ENCODE assay signal across 8 cellular contexts in the genomic region with DNA sequence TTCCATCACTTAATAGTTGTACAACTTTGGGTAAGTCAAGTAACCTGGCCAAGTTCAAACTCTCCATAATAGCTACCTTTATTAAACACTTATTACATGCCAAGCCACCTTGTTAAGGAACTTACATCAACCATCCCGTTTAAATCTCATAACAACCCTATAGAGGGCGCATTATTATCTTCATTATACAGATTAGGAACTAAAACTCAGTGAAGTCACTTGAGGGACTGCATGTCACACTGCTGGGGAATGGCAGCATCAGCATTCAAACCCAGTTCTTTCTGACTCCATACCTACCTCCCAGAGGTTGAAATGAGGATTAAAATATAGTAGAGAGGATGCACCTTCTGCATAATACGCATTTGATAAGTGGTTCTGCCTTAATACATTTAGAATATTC. TPM values are rescaled to one million over a fixed set of nuclear protein-coding genes. Genes with fewer than 3 reads are reported as not detected.
DNase-seq lines count a peak whose midpoint lies in the region; ATAC-seq lines count a peak whose summit lies in the region.

No MANE protein-coding gene starts in this region.

- no peak overlapping the region for H3K4me2 ChIP-seq in GM23248 (ENCODE audit: unreplicated experiment)

- ATAC-seq in left ventricle myocardium superior (peak; percentile 59), HG03045 (IDR thresholded peaks at IDR 0.05; ENCODE audit: unreplicated experiment) (no peak)

- in situ Hi-C loops in GM23248 (cut with MboI) = no loop called here
- in situ Hi-C loops in SK-MEL-5 (cut with HindIII; ENCODE audit: low pct_unique_long_range_greater_than_20kb, low sequenced_read_pairs) = no loop called here

- H3K4me3 ChIP-seq in GM23248 = no peak overlapping the region

- no peak overlapping the region for H2AFZ ChIP-seq in GM23248

- H3K27me3 ChIP-seq in GM23248 (replicated peaks; ENCODE audit: insufficient read depth) = peaks cover 51% of the 10 kb centered on the region

- no peak overlapping the region for H3K9ac ChIP-seq in GM23248

- intact Hi-C loops in left ventricle myocardium superior (cut with micrococcal nuclease) = no loop called here
- intact Hi-C loops in activated CD4-positive, alpha-beta T cell treated with anti-CD3 and anti-CD28 coated beads, Interleukin-2, amount 10 ng/mL, durations not matched to agents 24 days and 14 days (cut with micrococcal nuclease) = no loop called here

- WGBS in GM23248 (ENCODE audit: low coverage in 1 of 2, low lambda C conversion rate in 2 of 2, missing lambda C conversion rate in 2 of 2), 2 experiments = 20 to 25% methylated on average over 3 of the region's 3 CpGs

- H3K79me2 ChIP-seq in GM23248 (ENCODE audit: insufficient read depth) = no peaks in the 10 kb centered on the region

- no peak overlapping the region for H3K4me3 Mint-ChIP-seq in activated CD4-positive, alpha-beta T cell treated with anti-CD3 and anti-CD28 coated beads, Interleukin-2, amount 10 ng/mL, durations not matched to agents 24 days and 14 days

- no peaks in the 10 kb centered on the region for H4K20me1 ChIP-seq in GM23248 (ENCODE audit: insufficient read depth)

- peaks cover 46% of the 10 kb centered on the region for H3K27me3 Mint-ChIP-seq in activated CD4-positive, alpha-beta T cell treated with anti-CD3 and anti-CD28 coated beads, Interleukin-2, amount 10 ng/mL, durations not matched to agents 24 days and 14 days

- H3K4me1 ChIP-seq in GM23248 (ENCODE audit: insufficient read depth) = no peaks in the 10 kb centered on the region

- H3K9me3 Mint-ChIP-seq in activated CD4-positive, alpha-beta T cell treated with anti-CD3 and anti-CD28 coated beads, Interleukin-2, amount 10 ng/mL, durations not matched to agents 24 days and 14 days = no peaks in the 10 kb centered on the region

- no peak overlapping the region for H3K27ac Mint-ChIP-seq in activated CD4-positive, alpha-beta T cell treated with anti-CD3 and anti-CD28 coated beads, Interleukin-2, amount 10 ng/mL, durations not matched to agents 24 days and 14 days

- H3K36me3 Mint-ChIP-seq in activated CD4-positive, alpha-beta T cell treated with anti-CD3 and anti-CD28 coated beads, Interleukin-2, amount 10 ng/mL, durations not matched to agents 24 days and 14 days (ENCODE audit: low read depth) = no peaks in the 10 kb centered on the region

- H3F3A ChIP-seq in GM23248 (ENCODE audit: insufficient read depth) = no peaks in the 10 kb centered on the region

- DNase-seq in AG08395 (ENCODE audit: low spot score) = peak; percentile 33
- peak; percentile 58 for DNase-seq in GM23248
- DNase-seq in SK-MEL-5 (ENCODE audit: low read depth, low spot score) = peak; percentile 45
- no peak for DNase-seq in left ventricle myocardium superior
- no peak for DNase-seq in ureter (ENCODE audit: low spot score)
- no peak for DNase-seq in stimulated activated CD4-positive, alpha-beta T cell treated with anti-CD3 and anti-CD28 coated beads, Interleukin-2, amount 100 ng/mL, for 24 hours
- no peak for DNase-seq in activated CD4-positive, alpha-beta T cell treated with anti-CD3 and anti-CD28 coated beads, Interleukin-2, amount 10 ng/mL, durations not matched to agents 24 days and 14 days

- H3K36me3 ChIP-seq in GM23248 (ENCODE audit: low read depth) = no peaks in the 10 kb centered on the region

- H3K9me3 ChIP-seq in GM23248 (ENCODE audit: low read depth) = no peaks in the 10 kb centered on the region

- H3K27ac ChIP-seq in GM23248 = no peak overlapping the region

- no peaks in the 10 kb centered on the region for H3K4me1 Mint-ChIP-seq in activated CD4-positive, alpha-beta T cell treated with anti-CD3 and anti-CD28 coated beads, Interleukin-2, amount 10 ng/mL, durations not matched to agents 24 days and 14 days

- H3K9me2 ChIP-seq in GM23248 (ENCODE audit: insufficient read depth) = no peaks in the 10 kb centered on the region

RNA-seq across cellular contexts. Expression of a gene that starts 47.1 kb away (rescaled TPM):
- total RNA-seq in GM23248 (2014; rRNA removed; shearing (Covaris generic)) = not detected in 2 replicates
- polyA plus RNA-seq in GM23248 (2016; fragmentation: Nextera tagmentation; extraction: Ambion mirVana) = not detected in 2 replicates
- not detected in 2 replicates for total RNA-seq in SK-MEL-5 (2014; rRNA removed; shearing (Covaris generic))
- not detected in 2 replicates for polyA plus RNA-seq in SK-MEL-5 (2015; cell fraction: cytosol; rRNA removed)
- not detected in 2 replicates for polyA plus RNA-seq in SK-MEL-5 (2015; cell fraction: nucleus; rRNA removed)
- total RNA-seq in left ventricle myocardium superior = not detected
- not detected for total RNA-seq in ureter
- 0.28 and 0.40 TPM in 2 replicates for total RNA-seq in activated CD4-positive, alpha-beta T cell treated with anti-CD3 and anti-CD28 coated beads, Interleukin-2, amount 10 ng/mL, durations not matched to agents 24 days and 14 days

RNA-seq across cellular contexts. Expression of a gene that starts 47.5 kb away (rescaled TPM):
- total RNA-seq in GM23248 (2014; rRNA removed; shearing (Covaris generic)) = 0.11 TPM in 1 of 2 replicates, not detected in the other
- not detected in 2 replicates for polyA plus RNA-seq in GM23248 (2016; fragmentation: Nextera tagmentation; extraction: Ambion mirVana)
- 0.08 TPM in 1 of 2 replicates, not detected in the other for total RNA-seq in SK-MEL-5 (2014; rRNA removed; shearing (Covaris generic))
- 0.01 TPM in 1 of 2 replicates, not detected in the other for polyA plus RNA-seq in SK-MEL-5 (2015; cell fraction: cytosol; rRNA removed)
- not detected in 2 replicates for polyA plus RNA-seq in SK-MEL-5 (2015; cell fraction: nucleus; rRNA removed)
- 0.92 TPM for total RNA-seq in left ventricle myocardium superior
- total RNA-seq in ureter = 3.6 TPM
- 1.2 and 1.3 TPM in 2 replicates for total RNA-seq in activated CD4-positive, alpha-beta T cell treated with anti-CD3 and anti-CD28 coated beads, Interleukin-2, amount 10 ng/mL, durations not matched to agents 24 days and 14 days

RNA-seq across cellular contexts. Expression of a gene that starts 57.3 kb away (rescaled TPM):
- not detected in 2 replicates for total RNA-seq in GM23248 (2014; rRNA removed; shearing (Covaris generic))
- polyA plus RNA-seq in GM23248 (2016; fragmentation: Nextera tagmentation; extraction: Ambion mirVana) = not detected in 2 replicates
- not detected in 2 replicates for total RNA-seq in SK-MEL-5 (2014; rRNA removed; shearing (Covaris generic))
- not detected in 2 replicates for polyA plus RNA-seq in SK-MEL-5 (2015; cell fraction: cytosol; rRNA removed)
- polyA plus RNA-seq in SK-MEL-5 (2015; cell fraction: nucleus; rRNA removed) = not detected in 2 replicates
- not detected for total RNA-seq in left ventricle myocardium superior
- total RNA-seq in ureter = 41.9 TPM
- total RNA-seq in activated CD4-positive, alpha-beta T cell treated with anti-CD3 and anti-CD28 coated beads, Interleukin-2, amount 10 ng/mL, durations not matched to agents 24 days and 14 days = not detected in 2 replicates

Comparison
In these comparisons a context has a peak if more than half of its experiments do, and no peak if none do; other contexts are left out.
1. DNase-seq: peak in AG08395 (single experiment), GM23248 (single experiment) and SK-MEL-5 (single experiment); none in left ventricle myocardium superior (single experiment), ureter (single experiment), stimulated activated CD4-positive, alpha-beta T cell treated with anti-CD3 and anti-CD28 coated beads, Interleukin-2, amount 100 ng/mL, for 24 hours (0 of 2) and activated CD4-positive, alpha-beta T cell treated with anti-CD3 and anti-CD28 coated beads, Interleukin-2, amount 10 ng/mL, durations not matched to agents 24 days and 14 days (single experiment).
2. RNA of a gene that starts 57.3 kb away (total RNA-seq): 41.9 TPM in ureter (single experiment); not detected in left ventricle myocardium superior (single experiment), not detected in GM23248, not detected in SK-MEL-5 and not detected in activated CD4-positive, alpha-beta T cell treated with anti-CD3 and anti-CD28 coated beads, Interleukin-2, amount 10 ng/mL, durations not matched to agents 24 days and 14 days; every median in the first group is over 10 times any median in the second.